Comparison of ENCODE assay signal across 20 cellular contexts in the genomic region with DNA sequence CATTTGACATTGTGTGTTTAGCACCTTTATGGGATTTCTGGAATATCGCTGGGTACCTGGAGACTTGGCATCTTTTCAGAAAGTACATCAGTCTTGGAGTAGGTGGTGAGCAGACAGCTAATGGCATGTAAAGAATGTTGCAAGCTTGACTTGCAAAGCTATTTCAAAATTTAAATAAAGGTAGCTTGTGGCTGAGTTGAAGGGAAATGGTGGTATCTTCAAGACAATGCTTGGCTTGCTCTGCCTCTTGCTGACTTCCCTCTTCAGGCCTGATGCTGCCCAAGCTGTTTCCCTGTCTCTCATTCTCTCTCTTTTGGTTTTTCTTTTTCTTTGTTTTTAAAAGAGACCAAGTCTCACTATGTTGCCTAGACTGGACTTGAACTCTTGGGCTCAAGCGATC. TPM values are rescaled to one million over a fixed set of nuclear protein-coding genes. Genes with fewer than 3 reads are reported as not detected.
DNase-seq lines count a peak whose midpoint lies in the region; ATAC-seq and TF ChIP-seq lines count a peak whose summit lies in the region.
"Had no signal": no experiment of that assay in that cellular context is flagged by ENCODE, and none has a peak within 500 bp of the region (broad histone marks: within the 10 kb centered on the region; RNA-seq: fewer than 3 reads in every experiment).

No MANE protein-coding gene starts in this region.

- H3K4me1 ChIP-seq in iPS DF 6.9 (ENCODE audit: control insufficient read depth, insufficient read depth, low read length) (peaks cover 6% of the 10 kb centered on the region), suprapubic skin (peaks cover 39% of the 10 kb centered on the region)

- H3K27me3 ChIP-seq in iPS DF 6.9 (ENCODE audit: control insufficient read depth, insufficient read depth, low read length) (no peaks in the 10 kb centered on the region), suprapubic skin (no peaks in the 10 kb centered on the region)
- H3K27me3 ChIP-seq: ovary, upper lobe of right lung had no signal

- H3K36me3 ChIP-seq in iPS DF 6.9 (ENCODE audit: control insufficient read depth, insufficient read depth, low read length) (no peaks in the 10 kb centered on the region), suprapubic skin (no peaks in the 10 kb centered on the region)
- H3K36me3 ChIP-seq: ovary, upper lobe of right lung had no signal

- H3K27ac Mint-ChIP-seq in natural killer cell treated with Interleukin-12 subunit alpha and Interleukin-12 subunit beta and Interleukin-15 and Interleukin-18, amount 100 ng/mL, for 72 hours, result peak overlapping the region in 1 of 2 donors; percentile 10
- no peak overlapping the region for H3K27ac Mint-ChIP-seq in natural killer cell

- peak overlapping the region; percentile 43 for H3K4me3 Mint-ChIP-seq in natural killer cell treated with Interleukin-12 subunit alpha and Interleukin-12 subunit beta and Interleukin-15 and Interleukin-18, amount 100 ng/mL, for 72 hours
- no peak overlapping the region for H3K4me3 Mint-ChIP-seq in natural killer cell
- H3K4me3 Mint-ChIP-seq: CD4-positive, alpha-beta memory T cell had no signal

- TF ChIP-seq CTCF in natural killer cell (IDR thresholded peaks at IDR 0.05) (no peak), suprapubic skin (IDR thresholded peaks at IDR 0.05) (no peak)

- TF ChIP-seq EP300 in suprapubic skin (IDR thresholded peaks at IDR 0.05), result no peak

- TF ChIP-seq POLR2A in suprapubic skin (IDR thresholded peaks at IDR 0.05), result no peak

- no peak for DNase-seq in natural killer cell treated with Interleukin-12 subunit alpha and Interleukin-12 subunit beta and Interleukin-15 and Interleukin-18, amount 100 ng/mL, for 72 hours (ENCODE audit: low spot score)
- DNase-seq in natural killer cell (no peak), SKM-1 treated with dmso at 0.1 percent for 144 hours (lab: John Stamatoyannopoulos, UW; ENCODE audit: unreplicated experiment) (peak; percentile 80), iPS DF 6.9 (ENCODE audit: low read depth, low spot score) (no peak), suprapubic skin (ENCODE audit: low spot score in 2 of 2) (no peak), NCI-H187 (lab: John Stamatoyannopoulos, UW) (no peak)
- DNase-seq in stimulated activated CD4-positive, alpha-beta T cell treated with anti-CD3 and anti-CD28 coated beads, Interleukin-15, amount 100 ng/mL, for 24 hours, result no peak
- DNase-seq: amniotic stem cell; CD4-positive, alpha-beta memory T cell; cortex of kidney; islet precursor cell; NCI-H1436 treated with DMSO at 0.1 percent for 48 hours; NCI-H345; stimulated activated naive CD4-positive, alpha-beta T cell; upper lobe of right lung had no signal

- H3K27me3 Mint-ChIP-seq in natural killer cell treated with Interleukin-12 subunit alpha and Interleukin-12 subunit beta and Interleukin-15 and Interleukin-18, amount 100 ng/mL, for 72 hours, result peaks cover 18 to 21% of the 10 kb centered on the region in 2 donors
- H3K27me3 Mint-ChIP-seq in natural killer cell (ENCODE audit: low read depth in 2 of 2), result peaks cover 12 to 15% of the 10 kb centered on the region in 2 donors

- H3K4me1 Mint-ChIP-seq in natural killer cell treated with Interleukin-12 subunit alpha and Interleukin-12 subunit beta and Interleukin-15 and Interleukin-18, amount 100 ng/mL, for 72 hours (ENCODE audit: low read depth in 2 of 2), result peaks cover 10 to 18% of the 10 kb centered on the region in 2 donors
- peaks cover 10 to 16% of the 10 kb centered on the region in 2 donors for H3K4me1 Mint-ChIP-seq in natural killer cell

- H3K4me3 ChIP-seq in iPS DF 6.9 (ENCODE audit: low read length) (no peak overlapping the region), suprapubic skin (no peak overlapping the region)
- H3K4me3 ChIP-seq: ovary, smooth muscle cell, upper lobe of right lung had no signal

- ATAC-seq in natural killer cell treated with Interleukin-12 subunit alpha and Interleukin-12 subunit beta and Interleukin-15 and Interleukin-18, amount 100 ng/mL, for 72 hours, result no peak
- no peak for ATAC-seq in natural killer cell
- ATAC-seq in GM18519 (IDR thresholded peaks at IDR 0.05; ENCODE audit: low FRiP score, unreplicated experiment), result no peak
- ATAC-seq: SK-N-SH treated with all-trans-retinoic acid at 6 μM for 48 hours, upper lobe of right lung had no signal

- H3K9me3 Mint-ChIP-seq in natural killer cell treated with Interleukin-12 subunit alpha and Interleukin-12 subunit beta and Interleukin-15 and Interleukin-18, amount 100 ng/mL, for 72 hours, result no peaks in the 10 kb centered on the region
- H3K9me3 Mint-ChIP-seq in natural killer cell, result no peaks in the 10 kb centered on the region
- H3K9me3 Mint-ChIP-seq: CD4-positive, alpha-beta memory T cell had no signal

- H3K36me3 Mint-ChIP-seq in natural killer cell treated with Interleukin-12 subunit alpha and Interleukin-12 subunit beta and Interleukin-15 and Interleukin-18, amount 100 ng/mL, for 72 hours, result peaks cover 4% of the 10 kb centered on the region
- no peaks in the 10 kb centered on the region for H3K36me3 Mint-ChIP-seq in natural killer cell
- H3K36me3 Mint-ChIP-seq: CD4-positive, alpha-beta memory T cell had no signal

- H3K9me3 ChIP-seq in iPS DF 6.9 (ENCODE audit: control insufficient read depth, insufficient read depth, low read length) (no peaks in the 10 kb centered on the region), suprapubic skin (no peaks in the 10 kb centered on the region)
- H3K9me3 ChIP-seq: ovary, upper lobe of right lung had no signal

- no CpG with 5 or more reads among the region's 2 CpGs for WGBS in iPS DF 6.9 (ENCODE audit: insufficient coverage, insufficient read length)
- 82% methylated on average over 2 of the region's 2 CpGs for WGBS in suprapubic skin

- H3K27ac ChIP-seq in iPS DF 6.9 (ENCODE audit: low read length) (peak overlapping the region; percentile 47), suprapubic skin (no peak overlapping the region)
- H3K27ac ChIP-seq: KMS-11, ovary, upper lobe of right lung had no signal

- intact Hi-C loops in natural killer cell (cut with micrococcal nuclease), result loop anchor here (5.0 kb wide), 1 partner anchor 61 kb away; no protein-coding TSS in a partner anchor

RNA-seq across cellular contexts. Expression of a gene that starts 13.2 kb away (rescaled TPM):
- total RNA-seq in natural killer cell treated with Interleukin-12 subunit alpha and Interleukin-12 subunit beta and Interleukin-15 and Interleukin-18, amount 100 ng/mL, for 72 hours, result under 1 TPM; 0.61 to 0.64 TPM
- total RNA-seq in natural killer cell (under 1 TPM; 0.23 to 0.34 (median 0.33) TPM), suprapubic skin (10 to 100 TPM; 13.3 to 20.7 (median 18.4) TPM)

Comparison
In these comparisons a context has a peak if more than half of its experiments do, and no peak if none do; other contexts are left out.
1. RNA of a gene that starts 13.2 kb away (total RNA-seq): 13.3 to 20.7 TPM in suprapubic skin; 0.61 to 0.64 TPM in natural killer cell treated with Interleukin-12 subunit alpha and Interleukin-12 subunit beta and Interleukin-15 and Interleukin-18, amount 100 ng/mL, for 72 hours and 0.23 to 0.34 TPM in natural killer cell; every median in the first group is over 4 times any median in the second.